In genomic region chr2:6865346-6866238, GRCh38 we compare ENCODE assay signal across 8 cellular contexts. TPM values are rescaled to one million over a fixed set of nuclear protein-coding genes. Genes with fewer than 3 reads are reported as not detected.
DNase-seq lines count a peak whose midpoint lies in the region; ATAC-seq lines count a peak whose summit lies in the region.

Gene CMPK2, minus strand, starts transcription at chr2:6865907. Its CDS starts 211 bp downstream, at chr2:6865696.

- H3K27ac Mint-ChIP-seq in activated CD8-positive, alpha-beta T cell treated with anti-CD3 and anti-CD28 coated beads, Interleukin-2, amount 10 ng/mL, durations not matched to agents 7 days and 5 days, result peak within 1 kb of the TSS; percentile 98

- H3K4me1 ChIP-seq in endocrine pancreas (ENCODE audit: control insufficient read depth, insufficient read depth, low read length), result no peaks in the 10 kb centered on the region

- DNase-seq in AG08396 (ENCODE audit: low spot score), result peak; percentile 84
- peak; percentile 46 for DNase-seq in NCI-H226
- DNase-seq in activated CD8-positive, alpha-beta T cell treated with anti-CD3 and anti-CD28 coated beads, Interleukin-2, amount 10 ng/mL, durations not matched to agents 7 days and 5 days, result peak; percentile 94
- peak; percentile 55 for DNase-seq in midbrain (lab: John Stamatoyannopoulos, UW)
- DNase-seq in stimulated activated CD8-positive, alpha-beta memory T cell treated with anti-CD3 and anti-CD28 coated beads, Interleukin-4, amount 100 ng/mL, for 48 hours, result peak; percentile 80

- ATAC-seq in GM18511 (IDR thresholded peaks at IDR 0.05; ENCODE audit: unreplicated experiment) (peak; percentile 76), HG02981 (IDR thresholded peaks at IDR 0.05; ENCODE audit: unreplicated experiment) (peak; percentile 76)
- peak; percentile 84 for ATAC-seq in activated CD8-positive, alpha-beta T cell treated with anti-CD3 and anti-CD28 coated beads, Interleukin-2, amount 10 ng/mL, durations not matched to agents 7 days and 5 days

- H3K36me3 Mint-ChIP-seq in activated CD8-positive, alpha-beta T cell treated with anti-CD3 and anti-CD28 coated beads, Interleukin-2, amount 10 ng/mL, durations not matched to agents 7 days and 5 days (ENCODE audit: low read depth), result peaks cover 65% of the 10 kb centered on the region

- no peaks in the 10 kb centered on the region for H3K9me3 ChIP-seq in endocrine pancreas (ENCODE audit: control insufficient read depth, low read length)

- CTCF ChIA-PET in activated CD8-positive, alpha-beta T cell treated with anti-CD3 and anti-CD28 coated beads, Interleukin-2, amount 10 ng/mL, durations not matched to agents 7 days and 5 days (lab: Charles Lee), result interaction anchor here (0.6 to 7.1 kb wide), 24 partner anchors 8 to 179 kb away, joined by 3 to 157 read pairs (median 6); partner anchors contain the start of gene RSAD2

- H3K27me3 Mint-ChIP-seq in activated CD8-positive, alpha-beta T cell treated with anti-CD3 and anti-CD28 coated beads, Interleukin-2, amount 10 ng/mL, durations not matched to agents 7 days and 5 days (ENCODE audit: low read depth), result no peaks in the 10 kb centered on the region

- POLR2A ChIA-PET in activated CD8-positive, alpha-beta T cell treated with anti-CD3 and anti-CD28 coated beads, Interleukin-2, amount 10 ng/mL, durations not matched to agents 7 days and 5 days (lab: Charles Lee), result interaction anchor here (0.6 to 10.1 kb wide), 22 partner anchors 8 to 1970 kb away, joined by 3 to 372 read pairs (median 4); partner anchors contain the start of genes ID2, RNF144A and RSAD2

- no peaks in the 10 kb centered on the region for H3K27me3 ChIP-seq in endocrine pancreas (ENCODE audit: control insufficient read depth, insufficient read depth, low read length)

- H3K36me3 ChIP-seq in endocrine pancreas (ENCODE audit: control insufficient read depth, insufficient read depth, low read length), result no peaks in the 10 kb centered on the region

- peak within 1 kb of the TSS; percentile 58 for H3K9ac ChIP-seq in endocrine pancreas (ENCODE audit: control insufficient read depth, insufficient read depth, low read length)

- peaks cover 7% of the 10 kb centered on the region for H3K9me3 Mint-ChIP-seq in activated CD8-positive, alpha-beta T cell treated with anti-CD3 and anti-CD28 coated beads, Interleukin-2, amount 10 ng/mL, durations not matched to agents 7 days and 5 days (ENCODE audit: insufficient read depth)

- H3K4me3 ChIP-seq in endocrine pancreas (ENCODE audit: control insufficient read depth, insufficient read depth, low read length), result peak within 1 kb of the TSS; percentile 84

- H3K4me1 Mint-ChIP-seq in activated CD8-positive, alpha-beta T cell treated with anti-CD3 and anti-CD28 coated beads, Interleukin-2, amount 10 ng/mL, durations not matched to agents 7 days and 5 days (ENCODE audit: low read depth), result peaks cover 68% of the 10 kb centered on the region

- H3K4me3 Mint-ChIP-seq in activated CD8-positive, alpha-beta T cell treated with anti-CD3 and anti-CD28 coated beads, Interleukin-2, amount 10 ng/mL, durations not matched to agents 7 days and 5 days, result peak within 1 kb of the TSS; percentile 91

RNA-seq across cellular contexts. Expression of gene CMPK2, which starts in this region (rescaled TPM):
- 10 to 100 TPM; 84.0 to 90.8 TPM for total RNA-seq in activated CD8-positive, alpha-beta T cell treated with anti-CD3 and anti-CD28 coated beads, Interleukin-2, amount 10 ng/mL, durations not matched to agents 7 days and 5 days

Comparison
In these comparisons a context has a peak if more than half of its experiments do, and no peak if none do; other contexts are left out.
1. Peak in every context shown above with its lines: DNase-seq, ATAC-seq and H3K4me3 ChIP-seq.